In genomic region chr14:68674538-68675232, GRCh38 we compare ENCODE assay signal across 19 cellular contexts.
DNase-seq lines count a peak whose midpoint lies in the region; ATAC-seq, FAIRE-seq and TF ChIP-seq lines count a peak whose summit lies in the region.
"Had no signal": no experiment of that assay in that cellular context is flagged by ENCODE, and none has a peak within 500 bp of the region (broad histone marks: within the 10 kb centered on the region; RNA-seq: fewer than 3 reads in every experiment).

No MANE protein-coding gene starts in this region.

- peak; percentile 7 for DNase-seq in activated naive CD4-positive, alpha-beta T cell treated with anti-CD3 and anti-CD28 coated beads, Interleukin-2, amount 10 ng/mL, durations not matched to agents 7 days and 5 days
- no peak for DNase-seq in activated naive CD4-positive, alpha-beta T cell treated with Interleukin-2 at 50 U/mL for 16 hours
- DNase-seq in mammary epithelial cell (no peak), naive B cell (no peak), urothelium cell line (ENCODE audit: low spot score) (no peak), T-helper 1 cell (no peak), NCI-H526 (lab: John Stamatoyannopoulos, UW) (no peak), NCI-H146 treated with DMSO at 0.1 percent for 48 hours (lab: John Stamatoyannopoulos, UW; ENCODE audit: unreplicated experiment) (no peak)
- DNase-seq: activated CD8-positive, alpha-beta memory T cell treated with anti-CD3 and anti-CD28 coated beads, Interleukin-2, amount 10 ng/mL, durations not matched to agents 7 days and 5 days; CD8-positive, alpha-beta T cell; islet precursor cell; KBM-7; NCI-H1092 treated with DMSO at 0.1 percent for 48 hours; right cardiac atrium; T-helper 2 cell had no signal

- TF ChIP-seq CTCF in mammary epithelial cell (conservative IDR thresholded peaks at IDR 0.05 in 1 of 2, IDR thresholded peaks at IDR 0.05 in 1 of 2; ENCODE audit: extremely low read depth in 1 of 2, insufficient read depth in 1 of 2, low read depth in 1 of 2, low read length in 2 of 2) = no peak

- no peaks in the 10 kb centered on the region for H4K20me1 ChIP-seq in mammary epithelial cell (ENCODE audit: insufficient read depth, low read length)

- H3K9ac ChIP-seq in mammary epithelial cell (ENCODE audit: insufficient read depth, low read length) = peak overlapping the region; percentile 20

- H3K36me3 Mint-ChIP-seq in activated naive CD4-positive, alpha-beta T cell treated with anti-CD3 and anti-CD28 coated beads, Interleukin-2, amount 10 ng/mL, durations not matched to agents 7 days and 5 days = no peaks in the 10 kb centered on the region
- H3K36me3 Mint-ChIP-seq in naive B cell = peaks cover 6 to 21% of the 10 kb centered on the region in 2 donors
- H3K36me3 Mint-ChIP-seq: activated CD8-positive, alpha-beta memory T cell treated with anti-CD3 and anti-CD28 coated beads, Interleukin-2, amount 10 ng/mL, durations not matched to agents 7 days and 5 days; brain; CD8-positive, alpha-beta T cell had no signal

- peaks cover 41% of the 10 kb centered on the region for H3K4me1 ChIP-seq in mammary epithelial cell (ENCODE audit: insufficient read depth, low read length)

- H3K4me1 Mint-ChIP-seq in activated naive CD4-positive, alpha-beta T cell treated with anti-CD3 and anti-CD28 coated beads, Interleukin-2, amount 10 ng/mL, durations not matched to agents 7 days and 5 days = no peaks in the 10 kb centered on the region
- H3K4me1 Mint-ChIP-seq in naive B cell = peaks cover 59 to 77% (median 69%) of the 10 kb centered on the region in 3 donors

- no peaks in the 10 kb centered on the region for H3K27me3 ChIP-seq in mammary epithelial cell (ENCODE audit: insufficient read depth, low read length)
- H3K27me3 ChIP-seq: esophagus muscularis mucosa had no signal

- peak; percentile 67 to 70 for ATAC-seq in naive B cell (ENCODE audit: low read depth in 2 of 2)
- ATAC-seq: activated CD4-positive, CD25-positive, alpha-beta regulatory T cell treated with anti-CD3 and anti-CD28 coated beads, Interleukin-2, amount 50 U/mL, for 24 hours; activated CD8-positive, alpha-beta memory T cell treated with anti-CD3 and anti-CD28 coated beads, Interleukin-2, amount 10 ng/mL, durations not matched to agents 7 days and 5 days; CD8-positive, alpha-beta T cell; right cardiac atrium; Right ventricle myocardium inferior had no signal

- 86% methylated on average over 3 of the region's 5 CpGs for WGBS in mammary epithelial cell (ENCODE audit: low coverage, missing lambda C conversion rate)

- H3K4me3 ChIP-seq in mammary epithelial cell (replicated peaks in 1 of 3; ENCODE audit: insufficient read depth in 1 of 3, low read depth in 2 of 3, low read length in 3 of 3) = no peak overlapping the region
- H3K4me3 ChIP-seq: esophagus muscularis mucosa had no signal

- no peak overlapping the region for H3K4me3 Mint-ChIP-seq in activated naive CD4-positive, alpha-beta T cell treated with anti-CD3 and anti-CD28 coated beads, Interleukin-2, amount 10 ng/mL, durations not matched to agents 7 days and 5 days
- peak overlapping the region in 4 of 8 donors; percentile 9 to 78 (median 37) for H3K4me3 Mint-ChIP-seq in naive B cell
- H3K4me3 Mint-ChIP-seq: activated CD8-positive, alpha-beta memory T cell treated with anti-CD3 and anti-CD28 coated beads, Interleukin-2, amount 10 ng/mL, durations not matched to agents 7 days and 5 days; brain; CD8-positive, alpha-beta T cell had no signal

- dilution Hi-C loops in mammary epithelial cell (cut with HindIII; ENCODE audit: low sequenced_read_pairs) = no loop called here

- CTCF ChIA-PET in activated naive CD4-positive, alpha-beta T cell treated with anti-CD3 and anti-CD28 coated beads, Interleukin-2, amount 10 ng/mL, durations not matched to agents 7 days and 5 days (lab: Charles Lee) = no interaction called here
- CTCF ChIA-PET in mammary epithelial cell (lab: Charles Lee; ENCODE audit: low non-redundant PET) = no interaction called here

- no peaks in the 10 kb centered on the region for H3K36me3 ChIP-seq in mammary epithelial cell (ENCODE audit: insufficient read depth, low read length)
- H3K36me3 ChIP-seq: esophagus muscularis mucosa had no signal

- no peak overlapping the region for H3K27ac Mint-ChIP-seq in activated naive CD4-positive, alpha-beta T cell treated with anti-CD3 and anti-CD28 coated beads, Interleukin-2, amount 10 ng/mL, durations not matched to agents 7 days and 5 days
- H3K27ac Mint-ChIP-seq in naive B cell = peak overlapping the region; percentile 63 to 98 (median 92)
- H3K27ac Mint-ChIP-seq: activated CD8-positive, alpha-beta memory T cell treated with anti-CD3 and anti-CD28 coated beads, Interleukin-2, amount 10 ng/mL, durations not matched to agents 7 days and 5 days; CD8-positive, alpha-beta T cell had no signal

- peak; percentile 48 for FAIRE-seq in urothelium cell line (lab: Jason Lieb, UNC)

- no peaks in the 10 kb centered on the region for H3K79me2 ChIP-seq in mammary epithelial cell (ENCODE audit: insufficient read depth, low read length)

- H3K9me3 ChIP-seq in mammary epithelial cell (replicated peaks; ENCODE audit: insufficient read depth, low read length) = peaks cover 11% of the 10 kb centered on the region
- H3K9me3 ChIP-seq: esophagus muscularis mucosa had no signal

- BruUV-seq in mammary epithelial cell (replicated peaks; lab: Mats Ljungman, UMichigan) = no TSS peak

- in situ Hi-C loops in mammary epithelial cell (cut with MboI; ENCODE audit: low sequenced_read_pairs in 2 of 2) = no loop called here

- H3K27ac ChIP-seq in mammary epithelial cell (ENCODE audit: insufficient read depth, low read depth, low read length) = peak overlapping the region; percentile 95

- H3K9me3 Mint-ChIP-seq in activated naive CD4-positive, alpha-beta T cell treated with anti-CD3 and anti-CD28 coated beads, Interleukin-2, amount 10 ng/mL, durations not matched to agents 7 days and 5 days = no peaks in the 10 kb centered on the region
- peaks cover 0 to 2% (median 0%) of the 10 kb centered on the region in 7 donors for H3K9me3 Mint-ChIP-seq in naive B cell
- H3K9me3 Mint-ChIP-seq: CD8-positive, alpha-beta T cell had no signal

- H3K4me2 ChIP-seq in mammary epithelial cell (ENCODE audit: insufficient read depth, low read depth, low read length) = peak overlapping the region; percentile 9

- no peaks in the 10 kb centered on the region for H3K27me3 Mint-ChIP-seq in activated naive CD4-positive, alpha-beta T cell treated with anti-CD3 and anti-CD28 coated beads, Interleukin-2, amount 10 ng/mL, durations not matched to agents 7 days and 5 days
- H3K27me3 Mint-ChIP-seq in naive B cell = no peaks in the 10 kb centered on the region
- H3K27me3 Mint-ChIP-seq: activated CD8-positive, alpha-beta memory T cell treated with anti-CD3 and anti-CD28 coated beads, Interleukin-2, amount 10 ng/mL, durations not matched to agents 7 days and 5 days had no signal

- intact Hi-C loops in mammary epithelial cell (cut with micrococcal nuclease) = loop anchor here (5.0 kb wide), 1 partner anchor 422 kb away; no protein-coding TSS in a partner anchor

- peak overlapping the region; percentile 39 for H2AFZ ChIP-seq in mammary epithelial cell (ENCODE audit: low read depth, low read length)
